ENCODE assay signal across 18 cellular contexts in genomic region chr14:90412058-90412457, GRCh38. TPM values are rescaled to one million over a fixed set of nuclear protein-coding genes. Genes with fewer than 3 reads are reported as not detected.
A peak's percentile ranks its signal among the peaks of the same experiment; 100 is the strongest.
DNase-seq lines count a peak whose midpoint lies in the region; ATAC-seq, FAIRE-seq and TF ChIP-seq lines count a peak whose summit lies in the region.
"Had no signal": no experiment of that assay in that cellular context is flagged by ENCODE, and none has a peak within 500 bp of the region (broad histone marks: within the 10 kb centered on the region; RNA-seq: fewer than 3 reads in every experiment).

No MANE protein-coding gene starts in this region.

- TF ChIP-seq POLR2A in gastroesophageal sphincter (IDR thresholded peaks at IDR 0.05), result no peak

- H3K36me3 ChIP-seq in gastroesophageal sphincter, result no peaks in the 10 kb centered on the region
- no peaks in the 10 kb centered on the region for H3K36me3 ChIP-seq in pancreas

- no peak for FAIRE-seq in pancreas (lab: Jason Lieb, UNC)
- FAIRE-seq: GM12891, GM19239, H54 had no signal

- TF ChIP-seq EP300 in gastroesophageal sphincter (IDR thresholded peaks at IDR 0.05), result no peak

- TF ChIP-seq CTCF in AG10803 (conservative IDR thresholded peaks at IDR 0.05; ENCODE audit: low read length) (no peak), retinal pigment epithelial cell (conservative IDR thresholded peaks at IDR 0.05; ENCODE audit: low read depth, low read length) (no peak), gastroesophageal sphincter (IDR thresholded peaks at IDR 0.05) (no peak), pancreas (IDR thresholded peaks at IDR 0.05) (no peak)

- ATAC-seq in gastroesophageal sphincter, result no peak
- no peak for ATAC-seq in pancreas
- ATAC-seq: GM23338 had no signal

- intact Hi-C loops in pancreas (cut with DNase I), result no loop called here

- WGBS in gastroesophageal sphincter (ENCODE audit: low coverage in 1 of 2), 2 donors, result 69 to 90% methylated on average over 2 of the region's 2 CpGs
- WGBS in pancreas, 2 donors, result 88 to 94% methylated on average over 2 of the region's 2 CpGs

- H3K9me3 ChIP-seq in gastroesophageal sphincter, result no peaks in the 10 kb centered on the region
- no peaks in the 10 kb centered on the region for H3K9me3 ChIP-seq in pancreas
- H3K9me3 ChIP-seq: BLaER1 had no signal

- H3K4me1 ChIP-seq in gastroesophageal sphincter (peaks cover 5 to 40% (median 9%) of the 10 kb centered on the region in 3 donors), pancreas (no peaks in the 10 kb centered on the region)

- H3K27ac ChIP-seq in gastroesophageal sphincter, result no peak overlapping the region
- H3K27ac ChIP-seq in pancreas, result no peak overlapping the region
- H3K27ac ChIP-seq: BLaER1 had no signal

- H3K27me3 ChIP-seq in gastroesophageal sphincter, result no peaks in the 10 kb centered on the region
- no peaks in the 10 kb centered on the region for H3K27me3 ChIP-seq in pancreas
- H3K27me3 ChIP-seq: BLaER1 had no signal

- no peak overlapping the region for H3K4me3 ChIP-seq in AG10803 (ENCODE audit: low read length)
- no peak overlapping the region for H3K4me3 ChIP-seq in retinal pigment epithelial cell (ENCODE audit: low read length)
- no peak overlapping the region for H3K4me3 ChIP-seq in gastroesophageal sphincter
- H3K4me3 ChIP-seq in pancreas, result no peak overlapping the region
- H3K4me3 ChIP-seq: BLaER1, GM23338 had no signal

- DNase-seq in AG10803 (ENCODE audit: low read depth) (peak; percentile 34), GM03348 (ENCODE audit: low spot score) (peak; percentile 59), dedifferentiated amniotic fluid mesenchymal stem cell (ENCODE audit: extremely low spot score) (peak; percentile 51), retinal pigment epithelial cell (ENCODE audit: low read depth) (peak; percentile 69), pancreas (no peak)
- DNase-seq in activated CD8-positive, alpha-beta memory T cell treated with anti-CD3 and anti-CD28 coated beads for 24 hours, result no peak
- DNase-seq: CD4-positive, alpha-beta memory T cell; DMS153; DMS79 treated with DMSO at 0.1 percent for 48 hours; EL; HCEC 1CT; KG1 had no signal

RNA-seq across cellular contexts. Expression of gene CALM1, which starts 15.2 kb away (rescaled TPM):
- 100 to 1,000 TPM; 425 to 902 (median 829) TPM for total RNA-seq in gastroesophageal sphincter
- total RNA-seq in pancreas, result 100 to 1,000 TPM; 104 to 181 (median 141) TPM
- polyA plus RNA-seq in pancreas, result 100 to 1,000 TPM; 116 to 181 TPM

Comparison
In these comparisons a context has a peak if more than half of its experiments do, and no peak if none do; other contexts are left out.
1. DNase-seq: peak in AG10803 (single experiment), GM03348 (single experiment), dedifferentiated amniotic fluid mesenchymal stem cell (single experiment) and retinal pigment epithelial cell (single experiment); none in activated CD8-positive, alpha-beta memory T cell treated with anti-CD3 and anti-CD28 coated beads for 24 hours (single experiment) and pancreas (0 of 6).